25 cellular contexts compared by ENCODE assay signal in genomic region chr6:80304014-80304413, GRCh38.
"Had no signal": no experiment of that assay in that cellular context is flagged by ENCODE, and none has a peak within 500 bp of the region (broad histone marks: within the 10 kb centered on the region; RNA-seq: fewer than 3 reads in every experiment).

No MANE protein-coding gene starts in this region.

- H3K4me1 Mint-ChIP-seq: activated naive CD8-positive, alpha-beta T cell treated with anti-CD3 and anti-CD28 coated beads, Interleukin-2, amount 10 ng/mL, durations not matched to agents 7 days and 5 days; brain had no signal

- DNase-seq: activated CD4-positive, alpha-beta T cell treated with anti-CD3 and anti-CD28 coated beads for 48 hours; activated CD4-positive, alpha-beta T cell treated with anti-CD3 and anti-CD28 coated beads, Interleukin-2, amount 50 U/mL, for 4 hours; activated CD8-positive, alpha-beta memory T cell treated with anti-CD3 and anti-CD28 coated beads, Interleukin-2, amount 50 U/mL, for 48 hours; activated CD8-positive, alpha-beta T cell treated with anti-CD3 and anti-CD28 coated beads, Interleukin-2, amount 10 ng/mL, durations not matched to agents 7 days and 5 days; activated naive CD4-positive, alpha-beta T cell treated with anti-CD3 and anti-CD28 coated beads, Interleukin-2, amount 50 U/mL, for 16 hours; activated naive CD8-positive, alpha-beta T cell treated with anti-CD3 and anti-CD28 coated beads, Interleukin-2, amount 10 ng/mL, durations not matched to agents 7 days and 5 days; activated T-cell treated with anti-CD3 and anti-CD28 coated beads, Interleukin-2, amount 50 U/mL, for 1 hour; amniotic stem cell; MG63; MV-4-11; NCI-H1105; NCI-H1436; NCI-H1694 treated with DMSO at 0.1 percent for 48 hours; NCI-H2029 treated with DMSO at 0.1 percent for 48 hours; NCI-H446; NCI-H524; Peyer's patch; Right ventricle myocardium superior; SJCRH30 had no signal

- H3K9me3 Mint-ChIP-seq: activated naive CD8-positive, alpha-beta T cell treated with anti-CD3 and anti-CD28 coated beads, Interleukin-2, amount 10 ng/mL, durations not matched to agents 7 days and 5 days; T-helper 1 cell treated with Interleukin-12 subunit alpha and Interleukin-12 subunit beta and Interleukin-4 antibody, amounts not matched to agents 30 μg/mL and 1 μg/mL, for 36 hours had no signal

- H3K27me3 ChIP-seq: ascending aorta, cardiac muscle cell, MG63, Peyer's patch, SJCRH30 had no signal

- H3K36me3 ChIP-seq: ascending aorta, cardiac muscle cell, MG63, Peyer's patch, SJCRH30 had no signal

- H3K27ac ChIP-seq: ascending aorta, cardiac muscle cell, Peyer's patch, RWPE1, SJCRH30 had no signal

- ATAC-seq: activated CD4-positive, CD25-positive, alpha-beta regulatory T cell treated with anti-CD3 and anti-CD28 coated beads, Interleukin-2, amount 50 U/mL, for 24 hours; activated CD8-positive, alpha-beta T cell treated with anti-CD3 and anti-CD28 coated beads, Interleukin-2, amount 10 ng/mL, durations not matched to agents 7 days and 5 days had no signal

- H3K4me1 ChIP-seq: ascending aorta, Peyer's patch, SJCRH30 had no signal

- H3K27me3 Mint-ChIP-seq: activated naive CD8-positive, alpha-beta T cell treated with anti-CD3 and anti-CD28 coated beads, Interleukin-2, amount 10 ng/mL, durations not matched to agents 7 days and 5 days had no signal

- H3K4me3 ChIP-seq: ascending aorta, cardiac muscle cell, MG63, Peyer's patch, SJCRH30 had no signal

- H3K4me3 Mint-ChIP-seq: activated CD8-positive, alpha-beta T cell treated with anti-CD3 and anti-CD28 coated beads, Interleukin-2, amount 10 ng/mL, durations not matched to agents 7 days and 5 days; activated naive CD8-positive, alpha-beta T cell treated with anti-CD3 and anti-CD28 coated beads, Interleukin-2, amount 10 ng/mL, durations not matched to agents 7 days and 5 days; brain; T-helper 1 cell treated with Interleukin-12 subunit alpha and Interleukin-12 subunit beta and Interleukin-4 antibody, amounts not matched to agents 30 μg/mL and 1 μg/mL, for 36 hours had no signal

- H3K27ac Mint-ChIP-seq: activated CD8-positive, alpha-beta T cell treated with anti-CD3 and anti-CD28 coated beads, Interleukin-2, amount 10 ng/mL, durations not matched to agents 7 days and 5 days; activated naive CD8-positive, alpha-beta T cell treated with anti-CD3 and anti-CD28 coated beads, Interleukin-2, amount 10 ng/mL, durations not matched to agents 7 days and 5 days; brain; T-helper 1 cell treated with Interleukin-12 subunit alpha and Interleukin-12 subunit beta and Interleukin-4 antibody, amounts not matched to agents 30 μg/mL and 1 μg/mL, for 36 hours had no signal

- H3K9me3 ChIP-seq: MG63, Peyer's patch, SJCRH30 had no signal
